8 cellular contexts compared by ENCODE assay signal in the genomic region with DNA sequence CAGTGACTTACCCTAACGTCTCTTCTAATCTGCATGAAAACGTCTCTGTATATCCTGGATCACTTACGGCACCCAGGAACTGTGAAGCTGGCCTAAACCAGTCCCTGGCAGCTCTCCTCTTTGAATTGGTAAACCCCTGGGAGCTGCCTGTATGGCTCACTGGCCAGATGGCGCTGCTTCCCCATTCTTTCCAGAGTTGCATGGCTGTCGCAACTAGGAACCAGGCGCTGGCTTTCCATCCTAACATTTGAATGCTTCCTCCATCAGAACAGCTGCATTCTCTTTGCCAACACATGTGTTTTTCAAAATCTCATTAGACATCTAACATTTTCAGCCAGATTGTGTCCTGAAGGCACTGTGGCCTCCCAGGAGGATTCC.
DNase-seq lines count a peak whose midpoint lies in the region; ATAC-seq lines count a peak whose summit lies in the region.

No MANE protein-coding gene starts in this region.

- DNase-seq in COR-L47 (lab: John Stamatoyannopoulos, UW): peak; percentile 17
- peak; percentile 17 for DNase-seq in NCI-H128 (lab: John Stamatoyannopoulos, UW; ENCODE audit: unreplicated experiment)
- peak; percentile 51 for DNase-seq in amniotic epithelial cell (ENCODE audit: low read depth)
- peak; percentile 54 for DNase-seq in midbrain (lab: John Stamatoyannopoulos, UW)
- no peak for DNase-seq in NK-92 treated with Interleukin-12 subunit alpha and Interleukin-12 subunit beta, amount 100 ng/mL, for 24 hours (lab: John Stamatoyannopoulos, UW)

- ATAC-seq in GM21723 (IDR thresholded peaks at IDR 0.05; ENCODE audit: unreplicated experiment) (peak; percentile 25), GM21619 (IDR thresholded peaks at IDR 0.05; ENCODE audit: unreplicated experiment) (no peak), HG03460 (IDR thresholded peaks at IDR 0.05; ENCODE audit: unreplicated experiment) (no peak)
